ENCODE assay signal across 20 cellular contexts in the genomic region with DNA sequence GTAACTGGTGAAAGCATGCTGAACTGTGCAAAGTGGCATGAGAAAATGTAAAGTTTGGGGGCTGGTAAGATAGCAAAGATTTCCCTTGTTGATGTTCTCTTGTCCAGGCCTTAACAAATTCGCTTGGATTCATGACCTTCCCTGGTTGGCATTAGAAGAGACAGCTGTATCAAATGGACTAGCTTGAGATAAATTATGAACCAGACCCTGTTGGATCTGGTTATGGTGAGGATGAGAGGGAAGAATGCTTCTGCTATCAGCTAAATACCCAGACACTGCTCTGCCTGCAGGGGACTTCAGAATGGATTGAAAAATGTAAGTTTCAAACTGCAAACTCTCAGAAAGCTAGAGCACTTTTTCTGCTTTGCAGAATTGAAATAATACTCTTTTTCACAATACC.
A peak's percentile ranks its signal among the peaks of the same experiment; 100 is the strongest.
DNase-seq lines count a peak whose midpoint lies in the region; ATAC-seq, FAIRE-seq and TF ChIP-seq lines count a peak whose summit lies in the region.
"Had no signal": no experiment of that assay in that cellular context is flagged by ENCODE, and none has a peak within 500 bp of the region (broad histone marks: within the 10 kb centered on the region; RNA-seq: fewer than 3 reads in every experiment).

No MANE protein-coding gene starts in this region.

- H2AFZ ChIP-seq in GM23338 (0 out of 2 replicates have a peak overlapping the region, but pooled peaks have one; percentile 6), endothelial cell of umbilical vein (ENCODE audit: low read depth, low read length) (peak overlapping the region; percentile 23)

- no peaks in the 10 kb centered on the region for H3F3A ChIP-seq in GM23338 (replicated peaks; ENCODE audit: low read depth)

- CTCF ChIA-PET in endothelial cell of umbilical vein (lab: Charles Lee), result interaction anchor here (1.1 kb wide), 1 partner anchor 8 kb away, joined by 3 read pairs; no protein-coding TSS in a partner anchor

- TF ChIP-seq CTCF in BE2C (IDR thresholded peaks at IDR 0.05; ENCODE audit: low read depth, low read length), result 0 out of 2 replicates have a peak, but pooled peaks have one; percentile 15
- no peak for TF ChIP-seq CTCF in GM23338 (conservative IDR thresholded peaks at IDR 0.05; ENCODE audit: low read depth in 2 of 2)
- TF ChIP-seq CTCF in endothelial cell of umbilical vein (IDR thresholded peaks at IDR 0.05; ENCODE audit: extremely low read depth in 1 of 2, insufficient read depth in 1 of 2, low read depth in 1 of 2, low read length in 2 of 2), result no peak

- H3K27me3 ChIP-seq in BE2C (no peaks in the 10 kb centered on the region), GM23338 (ENCODE audit: insufficient read depth) (no peaks in the 10 kb centered on the region), endothelial cell of umbilical vein (ENCODE audit: control insufficient read depth in 2 of 2, insufficient read depth in 2 of 2, low read length in 2 of 2) (no peaks in the 10 kb centered on the region)
- H3K27me3 ChIP-seq: BLaER1 treated with 17β-estradiol and CSF1 and Interleukin-3, amounts not matched to agents 10 nM and 100 nM had no signal

- peaks cover 17% of the 10 kb centered on the region for H3K4me1 ChIP-seq in BE2C
- peaks cover 22% of the 10 kb centered on the region for H3K4me1 ChIP-seq in GM23338 (ENCODE audit: insufficient read depth)
- peaks cover 14% of the 10 kb centered on the region for H3K4me1 ChIP-seq in endothelial cell of umbilical vein (ENCODE audit: control insufficient read depth, extremely low read depth, insufficient read depth, low read length)
- H3K4me1 ChIP-seq: Caco-2 had no signal

- intact Hi-C loops in endothelial cell of umbilical vein (cut with micrococcal nuclease), result loop anchor here (2.0 kb wide), 1 partner anchor 23 kb away; no protein-coding TSS in a partner anchor

- peaks cover 24% of the 10 kb centered on the region for H3K4me1 Mint-ChIP-seq in GM23338

- POLR2A ChIA-PET in endothelial cell of umbilical vein (lab: Charles Lee), result no interaction called here

- H3K4me2 ChIP-seq in GM23338 (peak overlapping the region; percentile 31), endothelial cell of umbilical vein (ENCODE audit: insufficient read depth, low read length) (no peak overlapping the region)

- H3K27ac ChIP-seq in GM23338 (ENCODE audit: low read depth) (no peak overlapping the region), endothelial cell of umbilical vein (ENCODE audit: insufficient read depth, low read depth, low read length) (peak overlapping the region; percentile 8)
- H3K27ac ChIP-seq: BLaER1 treated with 17β-estradiol and CSF1 and Interleukin-3, amounts not matched to agents 10 nM and 100 nM; C4-2B had no signal

- H3K9me2 ChIP-seq in GM23338 (ENCODE audit: insufficient read depth), result 0 out of 2 replicates have a peak, but pooled peaks cover 2% of the 10 kb centered on the region

- no peak for TF ChIP-seq POLR2A in endothelial cell of umbilical vein (IDR thresholded peaks at IDR 0.05; ENCODE audit: low read depth, low read length)

- no peaks in the 10 kb centered on the region for H3K36me3 Mint-ChIP-seq in GM23338 (ENCODE audit: low read depth)
- H3K36me3 Mint-ChIP-seq: CD8-positive, alpha-beta T cell had no signal

- H3K4me3 ChIP-seq in BE2C (ENCODE audit: low read depth, low read length) (no peak overlapping the region), GM23338 (no peak overlapping the region), endothelial cell of umbilical vein (replicated peaks in 1 of 3; ENCODE audit: insufficient read depth in 1 of 3, low read depth in 1 of 3, low read length in 3 of 3) (no peak overlapping the region)
- H3K4me3 ChIP-seq: BLaER1 treated with 17β-estradiol and CSF1 and Interleukin-3, amounts not matched to agents 10 nM and 100 nM had no signal

- H3K4me3 Mint-ChIP-seq in GM23338, result no peak overlapping the region
- H3K4me3 Mint-ChIP-seq: CD4-positive, alpha-beta T cell; CD8-positive, alpha-beta T cell had no signal

- H3K9me3 ChIP-seq in BE2C, result no peaks in the 10 kb centered on the region
- H3K9me3 ChIP-seq in endothelial cell of umbilical vein (replicated peaks; ENCODE audit: control insufficient read depth, insufficient read depth, low read length), result no peaks in the 10 kb centered on the region
- H3K9me3 ChIP-seq: BLaER1 treated with 17β-estradiol and CSF1 and Interleukin-3, amounts not matched to agents 10 nM and 100 nM; Caco-2 had no signal

- peak overlapping the region; percentile 3; the same call in 1 of the 2 replicates for H3K27ac Mint-ChIP-seq in GM23338
- H3K27ac Mint-ChIP-seq: CD4-positive, alpha-beta T cell; CD8-positive, alpha-beta T cell had no signal

- DNase-seq in BE2C (peak; percentile 33), GM23338 (ENCODE audit: low spot score) (no peak), endothelial cell of umbilical vein (ENCODE audit: low read depth, low spot score) (no peak), H4 (ENCODE audit: low spot score) (no peak), NCI-H1417 treated with DMSO at 0.1 percent for 48 hours (lab: John Stamatoyannopoulos, UW) (no peak)
- DNase-seq: 8988T; ACHN; Caco-2; Calu3; CD4-positive, alpha-beta T cell; CD8-positive, alpha-beta T cell; DMS79 treated with DMSO at 0.1 percent for 48 hours; GF-D8 had no signal

- H4K20me1 ChIP-seq in GM23338 (replicated peaks; ENCODE audit: insufficient read depth) (no peaks in the 10 kb centered on the region), endothelial cell of umbilical vein (replicated peaks; ENCODE audit: control insufficient read depth, extremely low read depth, insufficient read depth, low read length) (no peaks in the 10 kb centered on the region)
- H4K20me1 ChIP-seq: BLaER1 treated with 17β-estradiol and CSF1 and Interleukin-3, amounts not matched to agents 10 nM and 100 nM had no signal

- dilution Hi-C loops in endothelial cell of umbilical vein (cut with MboI; ENCODE audit: extremely low pct_ligation_motif_present, low sequenced_read_pairs), result no loop called here

- no peaks in the 10 kb centered on the region for H3K9me3 Mint-ChIP-seq in GM23338
- H3K9me3 Mint-ChIP-seq: CD4-positive, alpha-beta T cell; CD8-positive, alpha-beta T cell had no signal

- peak; percentile 42 for FAIRE-seq in endothelial cell of umbilical vein (lab: Jason Lieb, UNC)
- FAIRE-seq: A204.1, D721Med, G401.6, GM12891, GM19239 had no signal

- H3K9ac ChIP-seq in endothelial cell of umbilical vein (replicated peaks; ENCODE audit: extremely low read depth, insufficient read depth, low read length), result no peak overlapping the region
- H3K9ac ChIP-seq: BLaER1 treated with 17β-estradiol and CSF1 and Interleukin-3, amounts not matched to agents 10 nM and 100 nM had no signal

- H3K36me3 ChIP-seq in BE2C (no peaks in the 10 kb centered on the region), GM23338 (ENCODE audit: insufficient read depth) (no peaks in the 10 kb centered on the region), endothelial cell of umbilical vein (ENCODE audit: control insufficient read depth in 2 of 2, extremely low read depth in 1 of 2, insufficient read depth in 2 of 2, low read length in 2 of 2) (no peaks in the 10 kb centered on the region)
- H3K36me3 ChIP-seq: BLaER1 treated with 17β-estradiol and CSF1 and Interleukin-3, amounts not matched to agents 10 nM and 100 nM had no signal

- no peak for ATAC-seq in GM23338
- ATAC-seq: CD8-positive, alpha-beta T cell had no signal

- H3K79me2 ChIP-seq in GM23338 (replicated peaks; ENCODE audit: insufficient read depth) (no peaks in the 10 kb centered on the region), endothelial cell of umbilical vein (ENCODE audit: control insufficient read depth, insufficient read depth, low read length) (no peaks in the 10 kb centered on the region)

- peaks cover 2% of the 10 kb centered on the region for H3K9me1 ChIP-seq in endothelial cell of umbilical vein (replicated peaks; ENCODE audit: control insufficient read depth, extremely low read depth, insufficient read depth, low read length)

- peaks cover 1% of the 10 kb centered on the region for H3K27me3 Mint-ChIP-seq in GM23338 (ENCODE audit: insufficient read depth, low read depth, poor library complexity)

- no TSS peak for BruUV-seq in endothelial cell of umbilical vein (replicated peaks; lab: Mats Ljungman, UMichigan)

TF ChIP-seq in GM23338, 12 proteins besides CTCF, POLR2A, EP300 and RAD21 (continues in another document):
- no peak for TF ChIP-seq ZNF114 (CRISPR knock-in tag; IDR thresholded peaks at IDR 0.05)
- TF ChIP-seq EZH2 (IDR thresholded peaks at IDR 0.05; ENCODE audit: low read depth, unreplicated experiment), result no peak

TF ChIP-seq in endothelial cell of umbilical vein, 7 proteins besides CTCF, POLR2A, EP300 and RAD21:
- no peak for TF ChIP-seq EZH2 (IDR thresholded peaks at IDR 0.05; ENCODE audit: borderline replicate concordance, low read depth, low read length, severe bottlenecking)
TF ChIP-seq in endothelial cell of umbilical vein: peak in this region for 0.
